Comparison of ENCODE assay signal across 15 cellular contexts in the genomic region with DNA sequence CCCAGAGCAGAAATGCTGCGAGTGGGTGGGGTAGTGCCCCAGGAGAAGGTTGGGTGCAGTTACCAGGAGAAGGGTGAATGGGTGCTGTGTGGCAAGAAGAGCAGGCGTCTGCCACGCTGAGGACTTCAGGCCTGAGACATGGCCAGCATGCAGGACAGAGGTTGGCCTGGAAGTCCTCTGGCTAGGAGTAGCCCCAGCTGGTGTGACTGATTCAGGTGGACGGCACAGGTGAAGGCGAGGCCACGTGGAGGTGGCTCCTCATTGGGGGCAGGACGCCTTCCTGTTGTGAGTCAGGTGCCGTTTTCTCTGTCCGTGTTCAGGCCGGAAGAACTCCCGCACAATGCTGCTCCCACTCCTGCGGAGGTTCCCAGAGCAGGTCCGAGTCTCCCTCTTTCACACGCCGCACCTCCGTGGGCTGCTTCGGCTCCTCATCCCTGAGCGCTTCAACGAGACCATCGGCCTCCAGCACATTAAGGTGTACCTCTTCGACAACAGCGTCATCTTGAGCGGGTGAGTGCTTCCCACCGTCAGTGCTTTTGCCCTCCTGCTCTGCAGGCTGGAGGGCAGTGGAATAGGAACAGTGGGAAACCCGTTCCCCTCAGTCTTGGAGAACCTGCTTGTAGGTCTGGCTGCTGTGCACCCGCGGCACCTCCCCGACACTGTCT.
"Had no signal": no experiment of that assay in that cellular context is flagged by ENCODE, and none has a peak within 500 bp of the region (broad histone marks: within the 10 kb centered on the region; RNA-seq: fewer than 3 reads in every experiment).

No MANE protein-coding gene starts in this region.

- ATAC-seq: activated CD8-positive, alpha-beta T cell treated with anti-CD3 and anti-CD28 coated beads, Interleukin-2, amount 10 ng/mL, durations not matched to agents 7 days and 5 days; left colon; natural killer cell treated with Interleukin-12 subunit alpha and Interleukin-12 subunit beta and Interleukin-15 and Interleukin-18, amount 100 ng/mL, for 72 hours had no signal

- H3K9me3 ChIP-seq: prostate gland, sigmoid colon, thoracic aorta had no signal

- H3K27me3 ChIP-seq: sigmoid colon had no signal

- H3K4me3 ChIP-seq: coronary artery, prostate gland, sigmoid colon, thoracic aorta had no signal

- DNase-seq: activated CD4-positive, alpha-beta T cell treated with anti-CD3 and anti-CD28 coated beads for 1 hour; activated CD8-positive, alpha-beta memory T cell treated with anti-CD3 and anti-CD28 coated beads, Interleukin-2, amount 50 U/mL, for 48 hours; activated CD8-positive, alpha-beta T cell treated with anti-CD3 and anti-CD28 coated beads, Interleukin-2, amount 10 ng/mL, durations not matched to agents 7 days and 5 days; activated naive CD4-positive, alpha-beta T cell treated with anti-CD3 and anti-CD28 coated beads for 36 hours; central memory CD4-positive, alpha-beta T cell; effector CD4-positive, alpha-beta T cell; left colon; occipital lobe; sigmoid colon; stimulated activated CD4-positive, alpha-beta T cell treated with anti-CD3 and anti-CD28 coated beads, Interleukin-4, amount 100 ng/mL, for 1 hour; stimulated activated CD8-positive, alpha-beta memory T cell treated with anti-CD3 and anti-CD28 coated beads, Interleukin-4, amount 100 ng/mL, for 48 hours had no signal

- H3K27ac ChIP-seq: coronary artery, prostate gland had no signal
